39 cellular contexts compared by ENCODE assay signal in the genomic region with DNA sequence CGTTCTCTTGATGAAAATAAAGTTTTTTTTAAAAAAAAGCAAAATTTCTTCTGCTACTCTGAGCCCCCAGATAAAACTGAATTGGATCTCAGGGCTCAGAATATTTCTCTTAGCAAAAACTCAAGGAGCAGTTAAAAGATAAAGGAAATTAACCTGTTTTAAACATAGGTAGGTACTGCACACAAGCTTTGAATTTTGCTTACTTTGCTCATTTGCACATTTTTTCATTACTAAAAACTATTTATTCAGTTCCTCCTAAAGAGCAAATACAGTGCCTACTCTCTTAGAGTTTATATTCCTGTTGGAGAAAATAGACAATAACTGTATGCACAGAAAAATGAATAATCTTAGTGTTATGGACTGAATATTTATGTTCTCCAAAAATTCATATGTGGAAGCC.
"Had no signal": no experiment of that assay in that cellular context is flagged by ENCODE, and none has a peak within 500 bp of the region (broad histone marks: within the 10 kb centered on the region; RNA-seq: fewer than 3 reads in every experiment).

No MANE protein-coding gene starts in this region.

- H3K4me3 Mint-ChIP-seq: activated naive CD4-positive, alpha-beta T cell treated with anti-CD3 and anti-CD28 coated beads for 36 hours; activated naive CD4-positive, alpha-beta T cell treated with anti-CD3 and anti-CD28 coated beads, Interleukin-2, amount 10 ng/mL, durations not matched to agents 7 days and 5 days; activated naive CD4-positive, alpha-beta T cell treated with anti-CD3 and anti-CD28 coated beads, Interleukin-2, amount 50 U/mL, for 24 hours; activated naive CD8-positive, alpha-beta T cell; activated naive CD8-positive, alpha-beta T cell treated with anti-CD3 and anti-CD28 coated beads for 36 hours; activated naive CD8-positive, alpha-beta T cell treated with anti-CD3 and anti-CD28 coated beads, Interleukin-2, amount 10 ng/mL, durations not matched to agents 7 days and 5 days; activated naive CD8-positive, alpha-beta T cell treated with anti-CD3 and anti-CD28 coated beads, Interleukin-2, amount 50 U/mL, for 24 hours; activated T-cell treated with anti-CD3 and anti-CD28 coated beads, Interleukin-2, amount 50 U/mL, for 4 hours; activated T-cell treated with anti-CD3 and anti-CD28 coated beads, Interleukin-2, amount 50 U/mL, for 72 hours; activated T-helper 1 cell treated with anti-CD3 and anti-CD28 coated beads, Interleukin-12 subunit alpha, Interleukin-12 subunit beta, Interleukin-2, Interleukin-4 antibody, amounts not matched to agents 30 ng/mL and 10 ng/mL and 1 ng/mL, durations not matched to agents 14 hours and 24 hours and 36 hours; activated T-helper 17 cell treated with anti-CD3 and anti-CD28 coated beads, Interleukin-2, amount 50 U/mL, for 72 hours; brain; central memory CD8-positive, alpha-beta T cell had no signal

- H3K27me3 ChIP-seq: adrenal gland, ascending aorta, body of pancreas, brain microvascular endothelial cell, breast epithelium, cardiac muscle cell had no signal

- H3K4me1 Mint-ChIP-seq: activated naive CD4-positive, alpha-beta T cell treated with anti-CD3 and anti-CD28 coated beads, Interleukin-2, amount 50 U/mL, for 24 hours; brain had no signal

- H3K27me3 Mint-ChIP-seq: activated naive CD4-positive, alpha-beta T cell treated with anti-CD3 and anti-CD28 coated beads, Interleukin-2, amount 50 U/mL, for 24 hours; activated naive CD8-positive, alpha-beta T cell; activated naive CD8-positive, alpha-beta T cell treated with anti-CD3 and anti-CD28 coated beads for 36 hours; activated naive CD8-positive, alpha-beta T cell treated with anti-CD3 and anti-CD28 coated beads, Interleukin-2, amount 10 ng/mL, durations not matched to agents 7 days and 5 days; activated naive CD8-positive, alpha-beta T cell treated with anti-CD3 and anti-CD28 coated beads, Interleukin-2, amount 50 U/mL, for 24 hours; activated T-helper 17 cell treated with anti-CD3 and anti-CD28 coated beads, Interleukin-2, amount 50 U/mL, for 72 hours; brain; central memory CD8-positive, alpha-beta T cell had no signal

- H3K9me3 Mint-ChIP-seq: activated naive CD4-positive, alpha-beta T cell treated with anti-CD3 and anti-CD28 coated beads for 36 hours; activated naive CD4-positive, alpha-beta T cell treated with anti-CD3 and anti-CD28 coated beads, Interleukin-2, amount 10 ng/mL, durations not matched to agents 7 days and 5 days; activated naive CD4-positive, alpha-beta T cell treated with anti-CD3 and anti-CD28 coated beads, Interleukin-2, amount 50 U/mL, for 24 hours; activated naive CD4-positive, alpha-beta T cell treated with anti-CD3 and anti-CD28 coated beads, Interleukin-2, amount 50 U/mL, for 72 hours; activated naive CD8-positive, alpha-beta T cell treated with anti-CD3 and anti-CD28 coated beads for 36 hours; activated naive CD8-positive, alpha-beta T cell treated with anti-CD3 and anti-CD28 coated beads, Interleukin-2, amount 50 U/mL, for 24 hours; activated T-cell treated with anti-CD3 and anti-CD28 coated beads, Interleukin-2, amount 50 U/mL, for 4 hours; activated T-helper 1 cell treated with anti-CD3 and anti-CD28 coated beads, Interleukin-12 subunit alpha, Interleukin-12 subunit beta, Interleukin-2, Interleukin-4 antibody, amounts not matched to agents 30 ng/mL and 10 ng/mL and 1 ng/mL, durations not matched to agents 14 hours and 24 hours and 36 hours; activated T-helper 2 cell treated with anti-CD3 and anti-CD28 coated beads, Interferon-gamma antibody, Interleukin-2, Interleukin-4, amounts not matched to agents 10 μg/mL and 5 μg/mL and 100 μg/mL, durations not matched to agents 14 hours and 24 hours and 36 hours; brain; central memory CD8-positive, alpha-beta T cell had no signal

- DNase-seq: activated effector memory CD4-positive, alpha-beta T cell treated with anti-CD3 and anti-CD28 coated beads, Interleukin-2, amount 50 U/mL, for 16 hours; activated effector memory CD4-positive, alpha-beta T cell treated with Interleukin-2 at 50 U/mL for 16 hours; activated gamma-delta T cell; activated gamma-delta T cell treated with Interleukin-2 at 50 U/mL for 16 hours; activated naive CD4-positive, alpha-beta T cell; activated naive CD4-positive, alpha-beta T cell treated with anti-CD3 and anti-CD28 coated beads for 36 hours; activated naive CD4-positive, alpha-beta T cell treated with anti-CD3 and anti-CD28 coated beads, Interleukin-2, amount 10 ng/mL, durations not matched to agents 7 days and 5 days; activated naive CD4-positive, alpha-beta T cell treated with anti-CD3 and anti-CD28 coated beads, Interleukin-2, amount 50 U/mL, for 16 hours; activated naive CD4-positive, alpha-beta T cell treated with Interleukin-2 at 50 U/mL for 16 hours; activated naive CD8-positive, alpha-beta T cell treated with anti-CD3 and anti-CD28 coated beads for 36 hours; activated naive CD8-positive, alpha-beta T cell treated with anti-CD3 and anti-CD28 coated beads, Interleukin-2, amount 10 ng/mL, durations not matched to agents 7 days and 5 days; activated naive CD8-positive, alpha-beta T cell treated with anti-CD3 and anti-CD28 coated beads, Interleukin-2, amount 50 U/mL, for 24 hours; activated T-cell treated with anti-CD3 and anti-CD28 coated beads, Interleukin-2, amount 50 U/mL, for 1 hour; activated T-cell treated with anti-CD3 and anti-CD28 coated beads, Interleukin-2, amount 50 U/mL, for 4 hours; activated T-cell treated with anti-CD3 and anti-CD28 coated beads, Interleukin-2, amount 50 U/mL, for 48 hours; activated T-cell treated with anti-CD3 and anti-CD28 coated beads, Interleukin-2, amount 50 U/mL, for 72 hours; adrenal gland; amniotic stem cell; amygdala; anterior cingulate cortex; aorta; body of pancreas; brain microvascular endothelial cell; caudate nucleus; central memory CD4-positive, alpha-beta T cell; cerebellar nuclear complex had no signal

- H3K36me3 Mint-ChIP-seq: activated naive CD4-positive, alpha-beta T cell treated with anti-CD3 and anti-CD28 coated beads, Interleukin-2, amount 10 ng/mL, durations not matched to agents 7 days and 5 days; activated naive CD4-positive, alpha-beta T cell treated with anti-CD3 and anti-CD28 coated beads, Interleukin-2, amount 50 U/mL, for 24 hours; activated naive CD4-positive, alpha-beta T cell treated with anti-CD3 and anti-CD28 coated beads, Interleukin-2, amount 50 U/mL, for 72 hours; activated naive CD8-positive, alpha-beta T cell treated with anti-CD3 and anti-CD28 coated beads for 36 hours; brain had no signal

- H3K27ac Mint-ChIP-seq: activated naive CD4-positive, alpha-beta T cell treated with anti-CD3 and anti-CD28 coated beads for 36 hours; activated naive CD4-positive, alpha-beta T cell treated with anti-CD3 and anti-CD28 coated beads, Interleukin-2, amount 10 ng/mL, durations not matched to agents 7 days and 5 days; activated naive CD4-positive, alpha-beta T cell treated with anti-CD3 and anti-CD28 coated beads, Interleukin-2, amount 50 U/mL, for 24 hours; activated naive CD4-positive, alpha-beta T cell treated with anti-CD3 and anti-CD28 coated beads, Interleukin-2, amount 50 U/mL, for 72 hours; activated naive CD8-positive, alpha-beta T cell; activated naive CD8-positive, alpha-beta T cell treated with anti-CD3 and anti-CD28 coated beads for 36 hours; activated naive CD8-positive, alpha-beta T cell treated with anti-CD3 and anti-CD28 coated beads, Interleukin-2, amount 10 ng/mL, durations not matched to agents 7 days and 5 days; activated naive CD8-positive, alpha-beta T cell treated with anti-CD3 and anti-CD28 coated beads, Interleukin-2, amount 50 U/mL, for 24 hours; activated T-helper 1 cell treated with anti-CD3 and anti-CD28 coated beads, Interleukin-12 subunit alpha, Interleukin-12 subunit beta, Interleukin-2, Interleukin-4 antibody, amounts not matched to agents 30 ng/mL and 10 ng/mL and 1 ng/mL, durations not matched to agents 14 hours and 24 hours and 36 hours; activated T-helper 17 cell treated with anti-CD3 and anti-CD28 coated beads, Interleukin-2, amount 50 U/mL, for 72 hours; activated T-helper 2 cell treated with anti-CD3 and anti-CD28 coated beads, Interferon-gamma antibody, Interleukin-2, Interleukin-4, amounts not matched to agents 10 μg/mL and 5 μg/mL and 100 μg/mL, durations not matched to agents 14 hours and 24 hours and 36 hours; brain had no signal

- H3K9me3 ChIP-seq: adrenal gland, ascending aorta, body of pancreas, breast epithelium had no signal

- H3K36me3 ChIP-seq: adrenal gland, ascending aorta, brain microvascular endothelial cell, breast epithelium, cardiac muscle cell had no signal

- H3K27ac ChIP-seq: adrenal gland, ascending aorta, body of pancreas, brain microvascular endothelial cell, breast epithelium, cardiac muscle cell had no signal

- FAIRE-seq: astrocyte, bronchial epithelial cell had no signal

- H3K4me3 ChIP-seq: adrenal gland, ascending aorta, body of pancreas, breast epithelium, cardiac muscle cell had no signal

- ATAC-seq: activated naive CD4-positive, alpha-beta T cell treated with anti-CD3 and anti-CD28 coated beads, Interleukin-2, amount 50 U/mL, for 72 hours; activated naive CD8-positive, alpha-beta T cell treated with anti-CD3 and anti-CD28 coated beads, Interleukin-2, amount 50 U/mL, for 24 hours; activated T-cell treated with anti-CD3 and anti-CD28 coated beads, Interleukin-2, amount 50 U/mL, for 4 hours; activated T-cell treated with anti-CD3 and anti-CD28 coated beads, Interleukin-2, amount 50 U/mL, for 72 hours; activated T-helper 17 cell treated with anti-CD3 and anti-CD28 coated beads, Interleukin-2, amount 50 U/mL, for 72 hours; body of pancreas had no signal

- H3K4me1 ChIP-seq: adrenal gland, ascending aorta, body of pancreas, breast epithelium had no signal
